ENCODE assay signal across 8 cellular contexts in the genomic region with DNA sequence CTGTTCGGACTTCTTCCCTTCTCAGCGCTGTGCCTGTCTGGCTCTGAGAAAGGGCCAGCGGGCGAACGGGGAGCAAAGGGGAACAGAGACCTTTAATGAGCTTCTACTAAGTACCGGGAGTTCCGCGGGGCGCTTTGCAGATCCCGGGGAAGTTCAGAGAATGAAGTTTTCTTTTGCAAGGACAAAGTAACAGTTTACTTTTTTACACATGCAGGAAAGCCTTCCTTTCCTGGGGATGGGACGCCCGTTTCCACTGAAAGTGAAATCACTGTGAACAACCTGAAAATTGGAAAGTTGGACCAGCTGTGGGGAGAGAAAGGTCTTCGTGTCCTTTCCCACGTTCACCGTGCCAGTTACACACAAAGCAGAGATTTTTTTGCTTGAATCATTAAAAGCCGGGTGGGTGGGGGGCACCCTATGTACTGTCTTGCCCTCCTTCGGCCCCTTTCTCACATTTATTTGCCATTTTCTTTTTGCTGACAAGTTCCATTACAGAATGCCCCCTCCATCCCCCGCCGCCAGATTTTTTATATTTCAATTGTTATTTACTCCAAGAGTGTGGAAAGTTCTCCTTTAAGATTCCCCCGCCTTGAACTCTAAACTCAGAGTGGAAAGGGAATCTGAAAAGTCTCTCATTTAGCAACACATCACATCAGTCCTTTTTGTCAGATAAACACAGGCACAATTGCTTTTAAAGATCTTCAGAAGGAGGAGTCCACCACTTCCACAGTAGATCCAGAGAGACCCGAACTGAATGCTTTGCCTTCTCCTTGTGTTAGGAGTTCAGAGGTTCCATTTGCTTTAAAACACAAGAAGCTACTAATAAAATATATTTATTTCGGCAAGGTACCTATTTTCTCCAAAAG. TPM values are rescaled to one million over a fixed set of nuclear protein-coding genes. Genes with fewer than 3 reads are reported as not detected.
A peak's percentile ranks its signal among the peaks of the same experiment; 100 is the strongest.
DNase-seq lines count a peak whose midpoint lies in the region; ATAC-seq and TF ChIP-seq lines count a peak whose summit lies in the region.

No MANE protein-coding gene starts in this region.

- peaks cover 2% of the 10 kb centered on the region for H3K79me1 ChIP-seq in mesendoderm (ENCODE audit: low read length)

- intact Hi-C loops in colonic mucosa (cut with DNase I) (no loop called here), aorta (cut with DNase I) (loop anchor here (5.0 to 10.0 kb wide), 4 partner anchors 95 to 480 kb away; no protein-coding TSS in a partner anchor)

- no peak overlapping the region for H2AK5ac ChIP-seq in mesendoderm (ENCODE audit: low read length)

- H2BK5ac ChIP-seq in mesendoderm (ENCODE audit: low read length) = peak overlapping the region; percentile 80

- peak; percentile 60 for DNase-seq in activated CD8-positive, alpha-beta memory T cell treated with anti-CD3 and anti-CD28 coated beads for 24 hours
- DNase-seq in activated CD8-positive, alpha-beta memory T cell treated with anti-CD3 and anti-CD28 coated beads, Interleukin-2, amount 50 U/mL, for 48 hours = no peak
- no peak for DNase-seq in NB4 (ENCODE audit: low read depth)
- no peak for DNase-seq in colonic mucosa
- DNase-seq in mesendoderm = peak; percentile 36
- peak in 1 of 2 donors; percentile 78 for DNase-seq in aorta
- no peak for DNase-seq in NOMO-1 treated with dmso at 0.1 percent for 144 hours (lab: John Stamatoyannopoulos, UW; ENCODE audit: unreplicated experiment)

- H3K36me3 ChIP-seq in colonic mucosa = no peaks in the 10 kb centered on the region
- no peaks in the 10 kb centered on the region for H3K36me3 ChIP-seq in mesendoderm (ENCODE audit: control insufficient read depth, insufficient read depth, low read length)
- H3K36me3 ChIP-seq in aorta (ENCODE audit: control insufficient read depth in 1 of 2, insufficient read depth in 2 of 2, low read length in 1 of 2) = peaks cover 0 to 6% of the 10 kb centered on the region in 2 donors

- H3K4me3 ChIP-seq in NB4 (ENCODE audit: low read depth, low read length) (peak overlapping the region; percentile 43), colonic mucosa (peak overlapping the region; percentile 44), mesendoderm (ENCODE audit: low read length) (peak overlapping the region; percentile 67), aorta (ENCODE audit: low read length in 2 of 2) (peak overlapping the region; percentile 62 to 91)

- H3K4me2 ChIP-seq in mesendoderm (ENCODE audit: low read length) = peak overlapping the region; percentile 27

- H3K4ac ChIP-seq in mesendoderm (ENCODE audit: low read depth, low read length) = peak overlapping the region; percentile 91

- H3K9me3 ChIP-seq in colonic mucosa = no peaks in the 10 kb centered on the region
- H3K9me3 ChIP-seq in aorta (ENCODE audit: control insufficient read depth, low read length) = no peaks in the 10 kb centered on the region

- H4K5ac ChIP-seq in mesendoderm (ENCODE audit: low read length) = no peak overlapping the region

- H3K27ac ChIP-seq in colonic mucosa (peak overlapping the region; percentile 39), mesendoderm (ENCODE audit: low read depth, low read length) (peak overlapping the region; percentile 97), aorta (ENCODE audit: low read depth in 1 of 2, low read length in 2 of 2) (peak overlapping the region; percentile 98 to 99)

- H3K9ac ChIP-seq in colonic mucosa (ENCODE audit: low read depth in 2 of 2, low read length in 2 of 2) (peak overlapping the region; percentile 56 to 68), mesendoderm (ENCODE audit: low read length) (peak overlapping the region; percentile 78)

- no peaks in the 10 kb centered on the region for H3K4me1 ChIP-seq in colonic mucosa
- H3K4me1 ChIP-seq in mesendoderm (ENCODE audit: control insufficient read depth, low read depth, low read length) = peaks cover 2% of the 10 kb centered on the region
- peaks cover 0 to 2% of the 10 kb centered on the region in 2 donors for H3K4me1 ChIP-seq in aorta (ENCODE audit: control insufficient read depth in 1 of 2, insufficient read depth in 2 of 2, low read length in 2 of 2)

- WGBS in mesendoderm (ENCODE audit: extremely low coverage, insufficient coverage, low lambda C conversion rate) = no CpG with 5 or more reads among the region's 22 CpGs
- 1 to 2% methylated on average over 22 of the region's 22 CpGs for WGBS in aorta, 2 donors

- peak overlapping the region; percentile 95 for H3K18ac ChIP-seq in mesendoderm (ENCODE audit: low read length)

- peak overlapping the region; percentile 73 for H2BK120ac ChIP-seq in mesendoderm (ENCODE audit: low read depth, low read length)

- no peak for TF ChIP-seq POLR2A in NB4 (IDR thresholded peaks at IDR 0.05; ENCODE audit: extremely low read depth, insufficient read length)

- H4K8ac ChIP-seq in mesendoderm (ENCODE audit: low read depth, low read length) = no peak overlapping the region

- H3K27me3 ChIP-seq in colonic mucosa = no peaks in the 10 kb centered on the region
- no peaks in the 10 kb centered on the region for H3K27me3 ChIP-seq in mesendoderm (ENCODE audit: insufficient read depth, low read length, poor library complexity)
- no peaks in the 10 kb centered on the region for H3K27me3 ChIP-seq in aorta (ENCODE audit: control insufficient read depth in 1 of 2, insufficient read depth in 2 of 2, low read length in 1 of 2)

- TF ChIP-seq CTCF in NB4 (IDR thresholded peaks at IDR 0.05; ENCODE audit: low read depth, low read length) (no peak), colonic mucosa (IDR thresholded peaks at IDR 0.05) (no peak)

- peak overlapping the region; percentile 80 for H3K56ac ChIP-seq in mesendoderm (ENCODE audit: low read length)

- H3K79me2 ChIP-seq in mesendoderm (ENCODE audit: control insufficient read depth, insufficient read depth, low read length) = peaks cover 5% of the 10 kb centered on the region

- ATAC-seq in aorta (ENCODE audit: low FRiP score) (peak; percentile 0), HG02623 (IDR thresholded peaks at IDR 0.05; ENCODE audit: unreplicated experiment) (no peak)

- H2BK15ac ChIP-seq in mesendoderm (replicated peaks; ENCODE audit: low read depth) = peak overlapping the region; percentile 92

- H3K23ac ChIP-seq in mesendoderm (ENCODE audit: low read length) = peak overlapping the region; percentile 68

RNA-seq across cellular contexts. Expression of a gene that starts 1.1 kb away (rescaled TPM):
- total RNA-seq in colonic mucosa (100 to 1,000 TPM; 115 to 315 TPM), aorta (1,000 to 10,000 TPM; 4,393 to 6,899 TPM)
- polyA plus RNA-seq in mesendoderm (2013, experiment 1 of 2) = 82.2 TPM
- polyA plus RNA-seq in mesendoderm (2013, experiment 2 of 2) = 79.8 TPM
- polyA plus RNA-seq in aorta = over 10,000 TPM in 1 of 2 donors, 100 to 1,000 TPM in 1; 916 to 12,965 TPM

Comparison
In these comparisons a context has a peak if more than half of its experiments do, and no peak if none do; other contexts are left out.
1. DNase-seq: peak in activated CD8-positive, alpha-beta memory T cell treated with anti-CD3 and anti-CD28 coated beads for 24 hours (single experiment) and mesendoderm (single experiment); none in activated CD8-positive, alpha-beta memory T cell treated with anti-CD3 and anti-CD28 coated beads, Interleukin-2, amount 50 U/mL, for 48 hours (single experiment), NB4 (single experiment), colonic mucosa (single experiment) and NOMO-1 treated with dmso at 0.1 percent for 144 hours (single experiment).
2. H3K27ac ChIP-seq: peak in every context shown above with its lines; median percentile 98 in aorta; 97 in mesendoderm; 39 in colonic mucosa.
3. RNA of a gene that starts 1.1 kb away (total RNA-seq): 4,393 to 6,899 TPM in aorta; 115 to 315 TPM in colonic mucosa; every median in the first group is over 10 times any median in the second.
4. Peak in every context shown above with its lines, with median percentiles within 50 percentile points of each other: H3K4me3 ChIP-seq.